1 cellular context compared by ENCODE assay signal in genomic region chr12:76764856-76765255, GRCh38.
TF ChIP-seq lines count a peak whose summit lies in the region.

No MANE protein-coding gene starts in this region.

TF ChIP-seq in K562, 482 proteins besides CTCF, POLR2A, EP300 and RAD21 (continued from another document):
- no peak for TF ChIP-seq ZNF318 (IDR thresholded peaks at IDR 0.05; ENCODE audit: borderline replicate concordance in 1 of 2, low read depth in 1 of 2)
- TF ChIP-seq ZNF589 (CRISPR knock-in tag; IDR thresholded peaks at IDR 0.05; ENCODE audit: low read depth): no peak
- no peak for TF ChIP-seq GTF3C2 (IDR thresholded peaks at IDR 0.05; ENCODE audit: borderline replicate concordance, extremely low read depth, insufficient read length)
- TF ChIP-seq BACH1 (tag; IDR thresholded peaks at IDR 0.05): no peak
- peak; percentile 57 to 81; a peak in 3 of 4 replicates for TF ChIP-seq FOXK2 (conservative IDR thresholded peaks at IDR 0.05 in 1 of 2, IDR thresholded peaks at IDR 0.05 in 1 of 2; ENCODE audit: low read depth in 2 of 2)
TF ChIP-seq in K562: peak in this region for 3.
